Comparison of ENCODE assay signal across 12 cellular contexts in genomic region chr1:20496241-20496661, GRCh38. TPM values are rescaled to one million over a fixed set of nuclear protein-coding genes. Genes with fewer than 3 reads are reported as not detected.
A peak's percentile ranks its signal among the peaks of the same experiment; 100 is the strongest.
DNase-seq lines count a peak whose midpoint lies in the region; ATAC-seq and TF ChIP-seq lines count a peak whose summit lies in the region.
"Had no signal": no experiment of that assay in that cellular context is flagged by ENCODE, and none has a peak within 500 bp of the region (broad histone marks: within the 10 kb centered on the region; RNA-seq: fewer than 3 reads in every experiment).

No MANE protein-coding gene starts in this region.

- no peak for TF ChIP-seq RAD21 in IMR-90 (IDR thresholded peaks at IDR 0.05; ENCODE audit: low read length)

- POLR2A ChIA-PET in IMR-90 (lab: Charles Lee; ENCODE audit: unreplicated experiment), result no interaction called here

- peaks cover 28% of the 10 kb centered on the region for H3K36me3 Mint-ChIP-seq in Calu3 (ENCODE audit: insufficient read depth, unreplicated experiment)

- ATAC-seq in IMR-90 (ENCODE audit: low read depth) (peak; percentile 24; the same call in 1 of the 2 replicates), aorta (ENCODE audit: low FRiP score) (no peak), GM18873 (IDR thresholded peaks at IDR 0.05; ENCODE audit: low FRiP score, unreplicated experiment) (no peak), HG02852 (IDR thresholded peaks at IDR 0.05; ENCODE audit: unreplicated experiment) (no peak)
- ATAC-seq: GM23338, left lung had no signal

- peak overlapping the region; percentile 39 for H3K27ac ChIP-seq in IMR-90 (ENCODE audit: insufficient read depth, low read length)
- no peak overlapping the region for H3K27ac ChIP-seq in aorta (ENCODE audit: low read depth in 1 of 2, low read length in 2 of 2)
- H3K27ac ChIP-seq: adrenal gland, left lung had no signal

- H3K9me1 ChIP-seq in IMR-90 (ENCODE audit: insufficient read depth, low read length), result peaks cover 17% of the 10 kb centered on the region

- peak overlapping the region; percentile 86 for H2BK15ac ChIP-seq in IMR-90 (ENCODE audit: low read depth, low read length)

- H2BK120ac ChIP-seq in IMR-90 (ENCODE audit: low read depth, low read length), result peak overlapping the region; percentile 85

- BruUV-seq in Calu3 (replicated peaks; lab: Mats Ljungman, UMichigan) (no TSS peak), IMR-90 (replicated peaks; lab: Mats Ljungman, UMichigan) (no TSS peak)

- H3K27ac Mint-ChIP-seq in Calu3 (ENCODE audit: unreplicated experiment), result peak overlapping the region; percentile 94
- H3K27ac Mint-ChIP-seq: GM23338 had no signal

- intact Hi-C loops in Calu3 (cut with micrococcal nuclease; ENCODE audit: unreplicated experiment) (no loop called here), IMR-90 (cut with micrococcal nuclease) (no loop called here), aorta (cut with DNase I) (no loop called here)

- DNase-seq in Calu3, result peak; percentile 71
- DNase-seq in IMR-90, result peak; percentile 82
- DNase-seq in astrocyte of the cerebellum (ENCODE audit: low read depth), result peak; percentile 48
- peak; percentile 50 for DNase-seq in myocyte (ENCODE audit: low read depth)
- DNase-seq in COLO668 (lab: John Stamatoyannopoulos, UW; ENCODE audit: unreplicated experiment), result no peak
- no peak for DNase-seq in aorta
- DNase-seq: left lung had no signal

- H2AK9ac ChIP-seq in IMR-90 (replicated peaks; ENCODE audit: low read depth, low read length, poor library complexity), result peak overlapping the region; percentile 52

- H2BK20ac ChIP-seq in IMR-90 (ENCODE audit: low read depth, low read length), result peak overlapping the region; percentile 92

- in situ Hi-C loops in IMR-90 (cut with MboI; ENCODE audit: low sequenced_read_pairs) (loop anchor here (10.0 kb wide), 1 partner anchor 581 kb away; no protein-coding TSS in a partner anchor), astrocyte of the cerebellum (cut with HindIII; ENCODE audit: low sequenced_read_pairs) (no loop called here)

- peak overlapping the region in 1 of 2 experiments; percentile 88; a peak in 3 of 4 replicates for H4K8ac ChIP-seq in IMR-90 (ENCODE audit: low read depth in 2 of 2, low read length in 2 of 2)

- H3K4me1 ChIP-seq in IMR-90 (ENCODE audit: control insufficient read depth, insufficient read depth, low read length) (peaks cover 19% of the 10 kb centered on the region), aorta (ENCODE audit: control insufficient read depth in 1 of 2, insufficient read depth in 2 of 2, low read length in 2 of 2) (no peaks in the 10 kb centered on the region)

- H3K4me3 Mint-ChIP-seq in Calu3 (ENCODE audit: low read depth, unreplicated experiment), result peak overlapping the region; percentile 40
- H3K4me3 Mint-ChIP-seq: GM23338 had no signal

- peak overlapping the region; percentile 92 for H3K4ac ChIP-seq in IMR-90 (ENCODE audit: low read depth, low read length)

- peak overlapping the region; percentile 0; the same call in 1 of the 2 replicates for H3K18ac ChIP-seq in IMR-90 (ENCODE audit: low read depth, low read length)

- H2AFZ ChIP-seq in IMR-90 (replicated peaks; ENCODE audit: low read length, poor library complexity), result peak overlapping the region; percentile 52
- H2AFZ ChIP-seq: GM23338 had no signal

- TF ChIP-seq CTCF in Calu3 (IDR thresholded peaks at IDR 0.05; ENCODE audit: unreplicated experiment), result no peak
- no peak for TF ChIP-seq CTCF in IMR-90 (conservative IDR thresholded peaks at IDR 0.05; ENCODE audit: low read depth, low read length)
- TF ChIP-seq CTCF in astrocyte of the cerebellum (IDR thresholded peaks at IDR 0.05; ENCODE audit: low read depth, low read length, missing control alignments), result no peak

- H3K9me3 Mint-ChIP-seq in Calu3 (ENCODE audit: low read depth, unreplicated experiment), result no peaks in the 10 kb centered on the region
- H3K9me3 Mint-ChIP-seq: GM23338 had no signal

- peak overlapping the region; percentile 89 for H4K91ac ChIP-seq in IMR-90 (ENCODE audit: insufficient read depth, low read depth, low read length)

- H4K5ac ChIP-seq in IMR-90 (ENCODE audit: low read depth, low read length), result peak overlapping the region; percentile 76

- CTCF ChIA-PET in Calu3 (lab: Charles Lee), result no interaction called here
- CTCF ChIA-PET in IMR-90 (lab: Yijun Ruan, JAX), result no interaction called here

- peak overlapping the region; percentile 19; the same call in 1 of the 2 replicates for H3K14ac ChIP-seq in IMR-90 (replicated peaks; ENCODE audit: low read depth, low read length)

- TF ChIP-seq POLR2A in IMR-90 (IDR thresholded peaks at IDR 0.05; ENCODE audit: low read depth, low read length), result no peak

- peaks cover 10% of the 10 kb centered on the region; the same call in 1 of the 2 replicates for H4K20me1 ChIP-seq in IMR-90 (ENCODE audit: insufficient read depth, low read length)

- no peak overlapping the region for H3K4me3 ChIP-seq in IMR-90 (ENCODE audit: insufficient read depth, low read depth, low read length)
- H3K4me3 ChIP-seq in astrocyte of the cerebellum (ENCODE audit: low read depth, low read length), result no peak overlapping the region
- H3K4me3 ChIP-seq in aorta (ENCODE audit: low read length in 2 of 2), result no peak overlapping the region
- H3K4me3 ChIP-seq: adrenal gland, GM23338, left lung had no signal

- no peaks in the 10 kb centered on the region for H3K9me3 ChIP-seq in IMR-90 (ENCODE audit: control insufficient read depth, insufficient read depth, low read length)
- H3K9me3 ChIP-seq in aorta (ENCODE audit: control insufficient read depth, low read length), result no peaks in the 10 kb centered on the region
- H3K9me3 ChIP-seq: adrenal gland, left lung had no signal

- H3K9ac ChIP-seq in IMR-90 (ENCODE audit: low read depth, low read length), result no peak overlapping the region

- H3K4me1 Mint-ChIP-seq in Calu3 (ENCODE audit: low read depth, unreplicated experiment), result peaks cover 26% of the 10 kb centered on the region

- H3K27me3 ChIP-seq in IMR-90 (ENCODE audit: control insufficient read depth, insufficient read depth, low read length) (no peaks in the 10 kb centered on the region), aorta (ENCODE audit: control insufficient read depth in 1 of 2, insufficient read depth in 2 of 2, low read length in 1 of 2) (no peaks in the 10 kb centered on the region)
- H3K27me3 ChIP-seq: adrenal gland had no signal

- H2BK5ac ChIP-seq in IMR-90 (ENCODE audit: low read depth, low read length, poor library complexity, severe bottlenecking), result peak overlapping the region; percentile 81

- peak overlapping the region; percentile 50 for H3K23ac ChIP-seq in IMR-90 (ENCODE audit: low read depth, low read length)

- peaks cover 26% of the 10 kb centered on the region for H3K36me3 ChIP-seq in IMR-90 (ENCODE audit: control insufficient read depth, insufficient read depth, low read length)
- peaks cover 0 to 6% of the 10 kb centered on the region in 2 donors for H3K36me3 ChIP-seq in aorta (ENCODE audit: control insufficient read depth in 1 of 2, insufficient read depth in 2 of 2, low read length in 1 of 2)

- dilution Hi-C loops in IMR-90 (cut with HindIII; ENCODE audit: low sequenced_read_pairs, unreplicated experiment), result no loop called here

- H3K79me1 ChIP-seq in IMR-90 (ENCODE audit: low read depth in 1 of 2, low read length in 2 of 2), result peaks cover 0 to 8% of the 10 kb centered on the region in 2 experiments; a peak in 1 of 4 replicates

- 0% methylated on average over 1 of the region's 8 CpGs; no CpG with 5 or more reads in 1 of the 2 experiments for WGBS in IMR-90 (ENCODE audit: extremely low coverage in 2 of 2, insufficient read length in 1 of 2), 2 experiments
- WGBS in aorta, 2 donors, result 76 to 79% methylated on average over 8 of the region's 8 CpGs

- 0 out of 2 replicates have a peak overlapping the region, but pooled peaks have one; percentile 10 for H3K56ac ChIP-seq in IMR-90 (ENCODE audit: extremely low read depth, insufficient read depth, low read length)

- H3K4me2 ChIP-seq in IMR-90 (ENCODE audit: low read depth, low read length), result no peak overlapping the region; the same call in 1 of the 2 replicates
- H3K4me2 ChIP-seq: GM23338 had no signal

- H3K27me3 Mint-ChIP-seq in Calu3 (ENCODE audit: unreplicated experiment), result no peaks in the 10 kb centered on the region

- H2AK5ac ChIP-seq in IMR-90 (ENCODE audit: low read depth, low read length), result peak overlapping the region; percentile 90

TF ChIP-seq in IMR-90, 13 proteins besides CTCF, POLR2A, EP300 and RAD21:
- TF ChIP-seq CEBPB (IDR thresholded peaks at IDR 0.05; ENCODE audit: low read depth, low read length) (no peak), CHD1 (IDR thresholded peaks at IDR 0.05; ENCODE audit: low read depth, low read length) (no peak), FOS (IDR thresholded peaks at IDR 0.05; ENCODE audit: low read depth, low read length) (peak; percentile 83), BHLHE40 (IDR thresholded peaks at IDR 0.05; ENCODE audit: low read depth, low read length) (peak; percentile 42; the same call in 1 of the 2 replicates)
TF ChIP-seq in IMR-90: peak in this region for 2.

RNA-seq across cellular contexts. Expression of gene CAMK2N1, which starts 10.2 kb away (rescaled TPM):
- 56.0 and 66.0 TPM in 2 replicates for total RNA-seq in Calu3 (2022)
- total RNA-seq in IMR-90 (2012; rRNA removed), result 10.2 and 28.9 TPM in 2 replicates
- polyA plus RNA-seq in IMR-90 (2012; rRNA removed), result 44.4 and 46.8 TPM in 2 replicates
- 21.6 and 22.6 TPM in 2 replicates for polyA plus RNA-seq in IMR-90 (2012; cell fraction: cytosol; rRNA removed)
- 5.2 and 13.1 TPM in 2 replicates for polyA plus RNA-seq in IMR-90 (2012; cell fraction: nucleus; rRNA removed; ENCODE audit: low replicate concordance)
- total RNA-seq in myocyte, result 8.4 and 11.4 TPM in 2 replicates
- polyA plus RNA-seq in myocyte (2012), result 13.6 TPM
- total RNA-seq in aorta, result 10 to 100 TPM; 11.5 to 21.8 TPM
- polyA plus RNA-seq in aorta, result 10 to 100 TPM in 1 of 2 donors, 1 to 10 TPM in 1; 9.6 to 36.8 TPM

RNA-seq across cellular contexts. Expression of gene MUL1, which starts 11.7 kb away (rescaled TPM):
- total RNA-seq in Calu3 (2022) (21.9 and 24.3 TPM in 2 replicates), IMR-90 (2012; rRNA removed) (19.7 and 21.1 TPM in 2 replicates), myocyte (37.6 and 42.4 TPM in 2 replicates), aorta (10 to 100 TPM; 16.8 to 18.6 TPM)
- polyA plus RNA-seq in IMR-90 (2012; rRNA removed) (20.6 and 20.7 TPM in 2 replicates), aorta (1 to 10 TPM; 5.5 to 9.6 TPM)
- 18.3 and 21.6 TPM in 2 replicates for polyA plus RNA-seq in IMR-90 (2012; cell fraction: cytosol; rRNA removed)
- polyA plus RNA-seq in IMR-90 (2012; cell fraction: nucleus; rRNA removed; ENCODE audit: low replicate concordance), result 8.3 and 10.7 TPM in 2 replicates
- 40.5 TPM for polyA plus RNA-seq in myocyte (2012)

RNA-seq across cellular contexts. Expression of gene FAM43B, which starts 56.1 kb away (rescaled TPM):
- total RNA-seq in Calu3 (2022) (not detected in 2 replicates), IMR-90 (2012; rRNA removed) (not detected in 2 replicates), myocyte (0.08 TPM in 1 of 2 replicates, not detected in the other), aorta (1 to 10 TPM in 1 of 2 donors, under 1 TPM in 1; 0.52 to 2.7 TPM)
- polyA plus RNA-seq in IMR-90 (2012; rRNA removed) (0.05 and 0.09 TPM in 2 replicates), aorta (not detected)
- 0.06 and 0.11 TPM in 2 replicates for polyA plus RNA-seq in IMR-90 (2012; cell fraction: cytosol; rRNA removed)
- 0.02 and 0.08 TPM in 2 replicates for polyA plus RNA-seq in IMR-90 (2012; cell fraction: nucleus; rRNA removed; ENCODE audit: low replicate concordance)
- 0.19 TPM for polyA plus RNA-seq in myocyte (2012)
- total RNA-seq: pulmonary artery endothelial cell had no signal

Comparison
In these comparisons a context has a peak if more than half of its experiments do, and no peak if none do; other contexts are left out.
1. DNase-seq: peak in Calu3 (single experiment), IMR-90 (single experiment), astrocyte of the cerebellum (single experiment) and myocyte (single experiment); none in COLO668 (single experiment) and aorta (0 of 2).